In genomic region chr1:21633992-21634475, GRCh38 we compare ENCODE assay signal across 24 cellular contexts. TPM values are rescaled to one million over a fixed set of nuclear protein-coding genes. Genes with fewer than 3 reads are reported as not detected.
DNase-seq lines count a peak whose midpoint lies in the region; ATAC-seq and TF ChIP-seq lines count a peak whose summit lies in the region.
"Had no signal": no experiment of that assay in that cellular context is flagged by ENCODE, and none has a peak within 500 bp of the region (broad histone marks: within the 10 kb centered on the region; RNA-seq: fewer than 3 reads in every experiment).

No MANE protein-coding gene starts in this region.

- H3K36me3 Mint-ChIP-seq in effector memory CD8-positive, alpha-beta T cell (ENCODE audit: insufficient read depth), result no peaks in the 10 kb centered on the region
- H3K36me3 Mint-ChIP-seq: CD4-positive, alpha-beta memory T cell; naive B cell had no signal

- H3K4me3 Mint-ChIP-seq in effector memory CD8-positive, alpha-beta T cell, result no peak overlapping the region
- H3K4me3 Mint-ChIP-seq: activated CD4-positive, alpha-beta memory T cell treated with anti-CD3 and anti-CD28 coated beads, Interleukin-2, amount 10 ng/mL, durations not matched to agents 7 days and 5 days; CD4-positive, alpha-beta memory T cell; naive B cell; T-helper 2 cell treated with Interferon-gamma antibody and Interleukin-4, amounts not matched to agents 5 μg/mL and 100 μg/mL, for 36 hours had no signal

- POLR2A ChIA-PET in HEK293T (lab: Yijun Ruan, JAX), result no interaction called here

- TF ChIP-seq CTCF in Peyer's patch (IDR thresholded peaks at IDR 0.05), result no peak
- TF ChIP-seq CTCF in lower lobe of right lung (IDR thresholded peaks at IDR 0.05), result no peak
- TF ChIP-seq CTCF in thyroid gland (IDR thresholded peaks at IDR 0.05), result no peak

- no peaks in the 10 kb centered on the region for H3K9me3 ChIP-seq in Peyer's patch
- no peaks in the 10 kb centered on the region for H3K9me3 ChIP-seq in lower lobe of right lung
- no peaks in the 10 kb centered on the region for H3K9me3 ChIP-seq in thyroid gland
- H3K9me3 ChIP-seq: gastroesophageal sphincter, uterus had no signal

- H3K36me3 ChIP-seq in Peyer's patch (no peaks in the 10 kb centered on the region), lower lobe of right lung (no peaks in the 10 kb centered on the region), thyroid gland (no peaks in the 10 kb centered on the region)
- H3K36me3 ChIP-seq: gastroesophageal sphincter, uterus had no signal

- peaks cover 0 to 3% of the 10 kb centered on the region in 2 donors for H3K4me1 Mint-ChIP-seq in effector memory CD8-positive, alpha-beta T cell (ENCODE audit: low read depth in 2 of 2)
- H3K4me1 Mint-ChIP-seq: CD4-positive, alpha-beta memory T cell had no signal

- peak; percentile 21 to 22 for ATAC-seq in lower lobe of right lung
- no peak for ATAC-seq in effector memory CD8-positive, alpha-beta T cell (replicated peaks)
- ATAC-seq: activated CD4-positive, CD25-positive, alpha-beta regulatory T cell treated with anti-CD3 and anti-CD28 coated beads, Interleukin-2, amount 50 U/mL, for 24 hours; gastroesophageal sphincter; right cardiac atrium; SK-N-SH treated with all-trans-retinoic acid at 6 μM for 48 hours had no signal

- 15 to 50% methylated on average over 1 to 9 of the region's 11 CpGs for WGBS in thyroid gland, 2 donors

- H3K4me3 ChIP-seq in Peyer's patch (no peak overlapping the region), lower lobe of right lung (no peak overlapping the region), thyroid gland (replicated peaks in 1 of 3) (no peak overlapping the region)
- H3K4me3 ChIP-seq: gastroesophageal sphincter, uterus had no signal

- H3K27me3 Mint-ChIP-seq in effector memory CD8-positive, alpha-beta T cell, result peaks cover 36 to 74% of the 10 kb centered on the region in 2 donors

- H3K27ac ChIP-seq in Peyer's patch (peak overlapping the region in 3 of 4 donors; percentile 15 to 73 (median 34)), lower lobe of right lung (peak overlapping the region; percentile 31), thyroid gland (peak overlapping the region; percentile 93 to 96 (median 94))
- H3K27ac ChIP-seq: gastroesophageal sphincter, uterus had no signal

- no peaks in the 10 kb centered on the region for H3K9me3 Mint-ChIP-seq in effector memory CD8-positive, alpha-beta T cell
- H3K9me3 Mint-ChIP-seq: activated CD4-positive, alpha-beta memory T cell treated with anti-CD3 and anti-CD28 coated beads, Interleukin-2, amount 10 ng/mL, durations not matched to agents 7 days and 5 days; naive B cell; T-helper 2 cell treated with Interferon-gamma antibody and Interleukin-4, amounts not matched to agents 5 μg/mL and 100 μg/mL, for 36 hours had no signal

- intact Hi-C loops in lower lobe of right lung (cut with DNase I), result no loop called here
- intact Hi-C loops in thyroid gland (cut with DNase I), result no loop called here

- CTCF ChIA-PET in HEK293T (lab: Yijun Ruan, JAX), result no interaction called here

- no peak for TF ChIP-seq POLR2A in Peyer's patch (IDR thresholded peaks at IDR 0.05)
- no peak for TF ChIP-seq POLR2A in thyroid gland (IDR thresholded peaks at IDR 0.05)

- DNase-seq in HT-29 (ENCODE audit: low spot score) (peak; percentile 70), Peyer's patch (peak in 1 of 3 donors; percentile 56), lower lobe of right lung (peak; percentile 67), thyroid gland (peak; percentile 98), HEK293T (ENCODE audit: extremely low spot score) (no peak), NAMALWA (ENCODE audit: low spot score) (no peak)
- DNase-seq in effector memory CD8-positive, alpha-beta T cell, result no peak
- DNase-seq: activated CD4-positive, alpha-beta memory T cell treated with anti-CD3 and anti-CD28 coated beads, Interleukin-2, amount 10 ng/mL, durations not matched to agents 7 days and 5 days; activated gamma-delta T cell; CD4-positive, alpha-beta memory T cell; hypothalamus; KG1; naive B cell; NCI-H1092; NCI-H2081 treated with DMSO at 0.1 percent for 48 hours; NCI-H510A treated with DMSO at 0.1 percent for 48 hours; RPMI8226; stimulated activated CD8-positive, alpha-beta memory T cell treated with anti-CD3 and anti-CD28 coated beads, Interleukin-4, amount 100 ng/mL, for 48 hours; uterus had no signal

- no peaks in the 10 kb centered on the region for H3K27me3 ChIP-seq in Peyer's patch
- peaks cover 33% of the 10 kb centered on the region for H3K27me3 ChIP-seq in lower lobe of right lung (ENCODE audit: low read depth)
- no peaks in the 10 kb centered on the region for H3K27me3 ChIP-seq in thyroid gland
- H3K27me3 ChIP-seq: uterus had no signal

- peaks cover 0 to 13% (median 0%) of the 10 kb centered on the region in 4 donors for H3K4me1 ChIP-seq in Peyer's patch
- H3K4me1 ChIP-seq in lower lobe of right lung, result peaks cover 12% of the 10 kb centered on the region
- peaks cover 62 to 84% of the 10 kb centered on the region in 2 donors for H3K4me1 ChIP-seq in thyroid gland
- H3K4me1 ChIP-seq: uterus had no signal

- no peak overlapping the region for H3K27ac Mint-ChIP-seq in effector memory CD8-positive, alpha-beta T cell
- H3K27ac Mint-ChIP-seq: activated CD4-positive, alpha-beta memory T cell treated with anti-CD3 and anti-CD28 coated beads, Interleukin-2, amount 10 ng/mL, durations not matched to agents 7 days and 5 days; CD4-positive, alpha-beta memory T cell; naive B cell; T-helper 2 cell treated with Interferon-gamma antibody and Interleukin-4, amounts not matched to agents 5 μg/mL and 100 μg/mL, for 36 hours had no signal

TF ChIP-seq in HEK293T, 16 proteins besides CTCF, POLR2A, EP300 and RAD21:
- TF ChIP-seq FOXA1 (IDR thresholded peaks at IDR 0.05) (no peak), FOXK2 (IDR thresholded peaks at IDR 0.05) (no peak), TARDBP (IDR thresholded peaks at IDR 0.05) (no peak), NFRKB (IDR thresholded peaks at IDR 0.05) (no peak), ARNT (IDR thresholded peaks at IDR 0.05) (no peak), LEF1 (IDR thresholded peaks at IDR 0.05; ENCODE audit: borderline replicate concordance) (no peak), FOXM1 (IDR thresholded peaks at IDR 0.05; ENCODE audit: borderline replicate concordance) (no peak), HDGF (IDR thresholded peaks at IDR 0.05; ENCODE audit: borderline replicate concordance) (no peak), PKNOX1 (IDR thresholded peaks at IDR 0.05) (no peak), ELF4 (IDR thresholded peaks at IDR 0.05) (no peak), BHLHE40 (IDR thresholded peaks at IDR 0.05; ENCODE audit: borderline replicate concordance) (no peak), SUZ12 (IDR thresholded peaks at IDR 0.05) (no peak), CTBP1 (IDR thresholded peaks at IDR 0.05; ENCODE audit: borderline replicate concordance) (no peak)

RNA-seq across cellular contexts. Expression of gene RAP1GAP, which starts 35.1 kb away (rescaled TPM):
- 56.9 and 69.0 TPM in 2 replicates for total RNA-seq in HT-29 (2014; rRNA removed; shearing (Covaris generic))
- total RNA-seq in Peyer's patch, result 10 to 100 TPM; 32.2 to 65.3 (median 57.0) TPM
- total RNA-seq in lower lobe of right lung, result 33.7 TPM
- 100 to 1,000 TPM; 256 to 588 (median 506) TPM for total RNA-seq in thyroid gland

Comparison
In these comparisons a context has a peak if more than half of its experiments do, and no peak if none do; other contexts are left out.
1. DNase-seq: peak in HT-29 (single experiment), lower lobe of right lung (single experiment) and thyroid gland (2 of 2); none in HEK293T (single experiment), effector memory CD8-positive, alpha-beta T cell (0 of 3) and NAMALWA (single experiment).
2. H3K27ac ChIP-seq: peak in every context shown above with its lines; median percentile 94 in thyroid gland; 34 in Peyer's patch; 31 in lower lobe of right lung.